1 cellular context compared by ENCODE assay signal in genomic region chr2:68357608-68358337, GRCh38.
A peak's percentile ranks its signal among the peaks of the same experiment; 100 is the strongest.
TF ChIP-seq lines count a peak whose summit lies in the region.

No MANE protein-coding gene starts in this region.

TF ChIP-seq in HepG2, 621 proteins besides CTCF, POLR2A, EP300 and RAD21 (continued from another document):
- TF ChIP-seq HMGXB4 (CRISPR knock-in tag; IDR thresholded peaks at IDR 0.05; ENCODE audit: borderline replicate concordance in 1 of 2, low read depth in 1 of 2): peak in 1 of 2 experiments; percentile 67; a peak in 1 of 4 replicates
- no peak for TF ChIP-seq SNAI1 (CRISPR knock-in tag; IDR thresholded peaks at IDR 0.05; ENCODE audit: borderline replicate concordance)
- peak; percentile 75 for TF ChIP-seq MIXL1 (CRISPR knock-in tag; IDR thresholded peaks at IDR 0.05)
- TF ChIP-seq, protein P1, sequence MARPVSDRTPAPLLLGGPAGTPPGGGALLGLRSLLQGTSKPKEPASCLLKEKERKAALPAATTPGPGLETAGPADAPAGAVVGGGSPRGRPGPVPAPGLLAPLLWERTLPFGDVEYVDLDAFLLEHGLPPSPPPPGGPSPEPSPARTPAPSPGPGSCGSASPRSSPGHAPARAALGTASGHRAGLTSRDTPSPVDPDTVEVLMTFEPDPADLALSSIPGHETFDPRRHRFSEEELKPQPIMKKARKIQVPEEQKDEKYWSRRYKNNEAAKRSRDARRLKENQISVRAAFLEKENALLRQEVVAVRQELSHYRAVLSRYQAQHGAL (CRISPR knock-in tag; IDR thresholded peaks at IDR 0.05; ENCODE audit: not compliant biosample characterization): no peak
- TF ChIP-seq THAP11 (CRISPR knock-in tag; IDR thresholded peaks at IDR 0.05): 0 out of 2 replicates have a peak, but pooled peaks have one; percentile 26
- 0 out of 2 replicates have a peak, but pooled peaks have one; percentile 44 for TF ChIP-seq FOXO1 (CRISPR knock-in tag; IDR thresholded peaks at IDR 0.05)
- TF ChIP-seq SPEN (CRISPR knock-in tag; IDR thresholded peaks at IDR 0.05; ENCODE audit: low read depth): 0 out of 2 replicates have a peak, but pooled peaks have one; percentile 29
- TF ChIP-seq, protein P2, sequence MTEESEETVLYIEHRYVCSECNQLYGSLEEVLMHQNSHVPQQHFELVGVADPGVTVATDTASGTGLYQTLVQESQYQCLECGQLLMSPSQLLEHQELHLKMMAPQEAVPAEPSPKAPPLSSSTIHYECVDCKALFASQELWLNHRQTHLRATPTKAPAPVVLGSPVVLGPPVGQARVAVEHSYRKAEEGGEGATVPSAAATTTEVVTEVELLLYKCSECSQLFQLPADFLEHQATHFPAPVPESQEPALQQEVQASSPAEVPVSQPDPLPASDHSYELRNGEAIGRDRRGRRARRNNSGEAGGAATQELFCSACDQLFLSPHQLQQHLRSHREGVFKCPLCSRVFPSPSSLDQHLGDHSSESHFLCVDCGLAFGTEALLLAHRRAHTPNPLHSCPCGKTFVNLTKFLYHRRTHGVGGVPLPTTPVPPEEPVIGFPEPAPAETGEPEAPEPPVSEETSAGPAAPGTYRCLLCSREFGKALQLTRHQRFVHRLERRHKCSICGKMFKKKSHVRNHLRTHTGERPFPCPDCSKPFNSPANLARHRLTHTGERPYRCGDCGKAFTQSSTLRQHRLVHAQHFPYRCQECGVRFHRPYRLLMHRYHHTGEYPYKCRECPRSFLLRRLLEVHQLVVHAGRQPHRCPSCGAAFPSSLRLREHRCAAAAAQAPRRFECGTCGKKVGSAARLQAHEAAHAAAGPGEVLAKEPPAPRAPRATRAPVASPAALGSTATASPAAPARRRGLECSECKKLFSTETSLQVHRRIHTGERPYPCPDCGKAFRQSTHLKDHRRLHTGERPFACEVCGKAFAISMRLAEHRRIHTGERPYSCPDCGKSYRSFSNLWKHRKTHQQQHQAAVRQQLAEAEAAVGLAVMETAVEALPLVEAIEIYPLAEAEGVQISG (CRISPR knock-in tag; IDR thresholded peaks at IDR 0.05): peak; percentile 40; the same call in 1 of the 2 replicates
- no peak for TF ChIP-seq FOXP1 (IDR thresholded peaks at IDR 0.05)
- TF ChIP-seq FOXP1 (CRISPR knock-in tag; IDR thresholded peaks at IDR 0.05): peak; percentile 48; the same call in 1 of the 2 replicates
- TF ChIP-seq ZNF292 (CRISPR knock-in tag; IDR thresholded peaks at IDR 0.05; ENCODE audit: borderline replicate concordance, low read depth): no peak
- no peak for TF ChIP-seq FOXA1 (IDR thresholded peaks at IDR 0.05)
- TF ChIP-seq FOXA1 (CRISPR knock-in tag; IDR thresholded peaks at IDR 0.05): peak; percentile 78
- no peak for TF ChIP-seq ZKSCAN5 (CRISPR knock-in tag; IDR thresholded peaks at IDR 0.05)
- TF ChIP-seq GATAD2A (CRISPR knock-in tag; IDR thresholded peaks at IDR 0.05): 0 out of 2 replicates have a peak, but pooled peaks have one; percentile 15
- no peak for TF ChIP-seq TRIM22 (IDR thresholded peaks at IDR 0.05)
- TF ChIP-seq CCDC6 (CRISPR knock-in tag; IDR thresholded peaks at IDR 0.05): 0 out of 2 replicates have a peak, but pooled peaks have one; percentile 33
- peak; percentile 47 for TF ChIP-seq XRCC5 (optimal IDR thresholded peaks at IDR 0.05; ENCODE audit: low read length)
- no peak for TF ChIP-seq ZNF629 (CRISPR knock-in tag; conservative IDR thresholded peaks at IDR 0.05)
- no peak for TF ChIP-seq GZF1 (CRISPR knock-in tag; IDR thresholded peaks at IDR 0.05)
- peak; percentile 41; the same call in 1 of the 2 replicates for TF ChIP-seq SMC3 (IDR thresholded peaks at IDR 0.05; ENCODE audit: low read length)
